In the genomic region with DNA sequence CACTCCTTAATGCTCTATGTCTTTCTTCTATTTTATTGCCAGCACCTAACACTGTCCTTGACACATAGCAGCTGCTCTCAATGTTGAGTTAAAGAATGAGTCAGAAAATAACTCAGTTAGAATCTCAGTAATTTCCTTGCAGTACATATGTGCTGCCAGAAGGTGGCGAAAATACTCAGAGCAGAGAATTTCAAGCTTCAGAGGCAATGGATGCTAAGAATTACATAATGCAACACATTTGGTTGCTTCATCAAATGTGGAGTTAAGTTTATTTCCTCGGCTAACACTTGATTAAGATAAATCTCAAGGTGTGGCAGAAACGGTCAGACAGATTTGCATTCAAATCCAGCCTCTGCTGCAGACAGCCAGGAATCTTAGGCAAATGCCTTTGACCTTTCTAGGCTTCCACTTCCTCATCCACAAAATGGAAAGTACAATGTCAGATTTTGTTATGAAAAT, we compare ENCODE assay signal across 8 cellular contexts.
DNase-seq lines count a peak whose midpoint lies in the region; ATAC-seq, FAIRE-seq and TF ChIP-seq lines count a peak whose summit lies in the region.

No MANE protein-coding gene starts in this region.

- peaks cover 3% of the 10 kb centered on the region; the same call in 1 of the 2 replicates for H3K9me3 Mint-ChIP-seq in WTC11
- H3K9me3 Mint-ChIP-seq in naive thymus-derived CD4-positive, alpha-beta T cell, result no peaks in the 10 kb centered on the region

- no peak overlapping the region for H3K4me3 Mint-ChIP-seq in WTC11
- H3K4me3 Mint-ChIP-seq in naive thymus-derived CD4-positive, alpha-beta T cell, result no peak overlapping the region

- H3K27me3 Mint-ChIP-seq in WTC11 (ENCODE audit: low read depth), result no peaks in the 10 kb centered on the region
- H3K27me3 Mint-ChIP-seq in naive thymus-derived CD4-positive, alpha-beta T cell, result no peaks in the 10 kb centered on the region

- no peaks in the 10 kb centered on the region for H3K9me3 ChIP-seq in naive thymus-derived CD4-positive, alpha-beta T cell (ENCODE audit: control insufficient read depth in 2 of 3, low read length in 3 of 3)

- peaks cover 47% of the 10 kb centered on the region for H3K36me3 Mint-ChIP-seq in WTC11
- H3K36me3 Mint-ChIP-seq in naive thymus-derived CD4-positive, alpha-beta T cell, result no peaks in the 10 kb centered on the region

- CTCF ChIA-PET in WTC11 (lab: Charles Lee), result interaction anchor here (0.6 to 3.6 kb wide), 30 partner anchors 9 to 375 kb away, joined by 3 to 35 read pairs (median 4); partner anchors contain the start of gene VSNL1
- CTCF ChIA-PET in naive thymus-derived CD4-positive, alpha-beta T cell (lab: Charles Lee), result interaction anchor here (0.7 to 2.0 kb wide), 7 partner anchors 13 to 27 kb away, joined by 3 to 13 read pairs (median 4); no protein-coding TSS in a partner anchor

- H3K4me1 Mint-ChIP-seq in WTC11, result peaks cover 42% of the 10 kb centered on the region
- peaks cover 0 to 8% (median 0%) of the 10 kb centered on the region in 7 donors for H3K4me1 Mint-ChIP-seq in naive thymus-derived CD4-positive, alpha-beta T cell

- POLR2A ChIA-PET in WTC11 (lab: Charles Lee), result interaction anchor here (1.1 to 1.4 kb wide), 3 partner anchors 10 to 106 kb away, joined by 3 read pairs; partner anchors contain the start of gene VSNL1
- POLR2A ChIA-PET in naive thymus-derived CD4-positive, alpha-beta T cell (lab: Charles Lee), result no interaction called here

- no peak overlapping the region for H3K4me3 ChIP-seq in naive thymus-derived CD4-positive, alpha-beta T cell (ENCODE audit: low read length)

- no peaks in the 10 kb centered on the region for H3K36me3 ChIP-seq in naive thymus-derived CD4-positive, alpha-beta T cell (ENCODE audit: control insufficient read depth in 2 of 3, insufficient read depth in 3 of 3, low read length in 3 of 3)

- H3K27ac Mint-ChIP-seq in WTC11, result no peak overlapping the region
- H3K27ac Mint-ChIP-seq in naive thymus-derived CD4-positive, alpha-beta T cell, result no peak overlapping the region

- DNase-seq in D721Med (ENCODE audit: insufficient read length, low spot score) (peak; percentile 36), NCI-H2227 treated with DMSO at 0.1 percent for 48 hours (lab: John Stamatoyannopoulos, UW) (peak; percentile 26), WTC11 (ENCODE audit: low spot score) (peak; percentile 40), ureter (ENCODE audit: low spot score) (peak; percentile 69)
- peak in 6 of 9 donors; percentile 13 to 42 (median 32) for DNase-seq in naive thymus-derived CD4-positive, alpha-beta T cell

- no peak overlapping the region for H3K27ac ChIP-seq in naive thymus-derived CD4-positive, alpha-beta T cell (ENCODE audit: low read depth, low read length)

- ATAC-seq in GM19328 (IDR thresholded peaks at IDR 0.05; ENCODE audit: unreplicated experiment) (peak; percentile 75), HG03159 (IDR thresholded peaks at IDR 0.05; ENCODE audit: unreplicated experiment) (peak; percentile 88), WTC11 (peak; percentile 54), esophagus mucosa (peak; percentile 85)
- ATAC-seq in naive thymus-derived CD4-positive, alpha-beta T cell, result peak; percentile 73

- FAIRE-seq in D721Med (lab: Jason Lieb, UNC), result peak; percentile 81

- intact Hi-C loops in naive thymus-derived CD4-positive, alpha-beta T cell (cut with micrococcal nuclease), result loop anchor here (1.0 to 2.0 kb wide), 4 partner anchors 25 to 732 kb away; no protein-coding TSS in a partner anchor

- H3K27me3 ChIP-seq in naive thymus-derived CD4-positive, alpha-beta T cell (ENCODE audit: control insufficient read depth in 2 of 2, insufficient read depth in 2 of 2, low read length in 2 of 2), result no peaks in the 10 kb centered on the region

- H3K4me1 ChIP-seq in naive thymus-derived CD4-positive, alpha-beta T cell (ENCODE audit: control insufficient read depth in 2 of 2, insufficient read depth in 2 of 2, low read length in 2 of 2), result no peaks in the 10 kb centered on the region

- TF ChIP-seq CTCF in D721Med (IDR thresholded peaks at IDR 0.05; ENCODE audit: insufficient read depth, missing control alignments) (peak; percentile 93), WTC11 (IDR thresholded peaks at IDR 0.05) (peak; percentile 79)

TF ChIP-seq in WTC11, 78 proteins besides CTCF, POLR2A, EP300 and RAD21:
- TF ChIP-seq GABPB1 (CRISPR knock-in tag; IDR thresholded peaks at IDR 0.05) (peak; percentile 93), CDX4 (CRISPR knock-in tag; IDR thresholded peaks at IDR 0.05; ENCODE audit: borderline replicate concordance) (no peak)
